ENCODE assay signal across 1 cellular context in the genomic region with DNA sequence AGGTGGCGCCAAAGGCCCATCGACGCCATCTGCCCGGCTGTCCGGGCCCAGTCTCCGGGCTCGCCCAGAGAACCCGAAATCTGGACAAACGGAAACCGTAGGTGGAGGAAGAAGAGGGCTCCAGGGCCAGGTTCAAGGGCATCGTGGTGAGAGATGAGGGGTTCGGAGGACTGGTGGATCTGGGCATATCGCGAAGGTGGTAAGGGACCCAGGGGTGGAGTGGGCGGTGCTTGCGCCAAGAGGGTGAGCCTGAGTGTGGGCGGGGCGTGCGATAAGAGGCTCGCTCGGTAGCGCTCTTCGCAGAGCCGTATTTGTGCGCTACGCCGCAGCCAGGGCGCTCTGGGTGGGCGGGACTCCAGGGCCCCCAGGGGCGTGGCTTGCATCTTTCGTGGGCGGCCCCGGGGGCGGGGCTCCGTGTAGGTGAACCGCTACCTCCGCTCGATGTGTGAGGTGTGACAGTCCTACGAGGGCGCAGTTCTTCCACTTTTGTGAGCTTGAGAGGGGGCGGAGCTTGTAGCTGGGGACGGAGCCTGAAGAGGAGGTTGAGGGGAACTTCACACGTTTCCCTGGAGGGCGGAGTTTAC.
TF ChIP-seq lines count a peak whose summit lies in the region.

No MANE protein-coding gene starts in this region.

TF ChIP-seq in HepG2, 621 proteins besides CTCF, POLR2A, EP300 and RAD21 (continued from another document and continues in another):
- TF ChIP-seq, protein P1, sequence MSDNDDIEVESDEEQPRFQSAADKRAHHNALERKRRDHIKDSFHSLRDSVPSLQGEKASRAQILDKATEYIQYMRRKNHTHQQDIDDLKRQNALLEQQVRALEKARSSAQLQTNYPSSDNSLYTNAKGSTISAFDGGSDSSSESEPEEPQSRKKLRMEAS (IDR thresholded peaks at IDR 0.05) = peak; percentile 44
- peak; percentile 79 for TF ChIP-seq TBX2 (CRISPR knock-in tag; IDR thresholded peaks at IDR 0.05; ENCODE audit: borderline replicate concordance)
- no peak for TF ChIP-seq KDM1A (CRISPR knock-in tag; IDR thresholded peaks at IDR 0.05)
- peak; percentile 77; the same call in 1 of the 2 replicates for TF ChIP-seq TBX3 (IDR thresholded peaks at IDR 0.05; ENCODE audit: borderline replicate concordance)
- TF ChIP-seq, protein P2, sequence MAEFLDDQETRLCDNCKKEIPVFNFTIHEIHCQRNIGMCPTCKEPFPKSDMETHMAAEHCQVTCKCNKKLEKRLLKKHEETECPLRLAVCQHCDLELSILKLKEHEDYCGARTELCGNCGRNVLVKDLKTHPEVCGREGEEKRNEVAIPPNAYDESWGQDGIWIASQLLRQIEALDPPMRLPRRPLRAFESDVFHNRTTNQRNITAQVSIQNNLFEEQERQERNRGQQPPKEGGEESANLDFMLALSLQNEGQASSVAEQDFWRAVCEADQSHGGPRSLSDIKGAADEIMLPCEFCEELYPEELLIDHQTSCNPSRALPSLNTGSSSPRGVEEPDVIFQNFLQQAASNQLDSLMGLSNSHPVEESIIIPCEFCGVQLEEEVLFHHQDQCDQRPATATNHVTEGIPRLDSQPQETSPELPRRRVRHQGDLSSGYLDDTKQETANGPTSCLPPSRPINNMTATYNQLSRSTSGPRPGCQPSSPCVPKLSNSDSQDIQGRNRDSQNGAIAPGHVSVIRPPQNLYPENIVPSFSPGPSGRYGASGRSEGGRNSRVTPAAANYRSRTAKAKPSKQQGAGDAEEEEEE (CRISPR knock-in tag; IDR thresholded peaks at IDR 0.05; ENCODE audit: borderline replicate concordance) = 0 out of 2 replicates have a peak, but pooled peaks have one; percentile 74
- TF ChIP-seq GATA4 (IDR thresholded peaks at IDR 0.05; ENCODE audit: borderline replicate concordance, low read depth) = peak; percentile 49; the same call in 1 of the 2 replicates
- no peak for TF ChIP-seq ZFP62 (CRISPR knock-in tag; IDR thresholded peaks at IDR 0.05)
- 0 out of 2 replicates have a peak, but pooled peaks have one; percentile 35 for TF ChIP-seq MIER3 (CRISPR knock-in tag; IDR thresholded peaks at IDR 0.05; ENCODE audit: borderline replicate concordance)
- TF ChIP-seq ZNF605 (CRISPR knock-in tag; IDR thresholded peaks at IDR 0.05) = peak; percentile 72; the same call in 1 of the 2 replicates
- TF ChIP-seq, protein P3, sequence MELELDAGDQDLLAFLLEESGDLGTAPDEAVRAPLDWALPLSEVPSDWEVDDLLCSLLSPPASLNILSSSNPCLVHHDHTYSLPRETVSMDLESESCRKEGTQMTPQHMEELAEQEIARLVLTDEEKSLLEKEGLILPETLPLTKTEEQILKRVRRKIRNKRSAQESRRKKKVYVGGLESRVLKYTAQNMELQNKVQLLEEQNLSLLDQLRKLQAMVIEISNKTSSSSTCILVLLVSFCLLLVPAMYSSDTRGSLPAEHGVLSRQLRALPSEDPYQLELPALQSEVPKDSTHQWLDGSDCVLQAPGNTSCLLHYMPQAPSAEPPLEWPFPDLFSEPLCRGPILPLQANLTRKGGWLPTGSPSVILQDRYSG (CRISPR knock-in tag; IDR thresholded peaks at IDR 0.05) = no peak; the same call in 1 of the 2 replicates
- TF ChIP-seq HES4 (CRISPR knock-in tag; IDR thresholded peaks at IDR 0.05; ENCODE audit: borderline replicate concordance) = no peak
- no peak for TF ChIP-seq NFE2 (CRISPR knock-in tag; IDR thresholded peaks at IDR 0.05)
- TF ChIP-seq, protein P4, sequence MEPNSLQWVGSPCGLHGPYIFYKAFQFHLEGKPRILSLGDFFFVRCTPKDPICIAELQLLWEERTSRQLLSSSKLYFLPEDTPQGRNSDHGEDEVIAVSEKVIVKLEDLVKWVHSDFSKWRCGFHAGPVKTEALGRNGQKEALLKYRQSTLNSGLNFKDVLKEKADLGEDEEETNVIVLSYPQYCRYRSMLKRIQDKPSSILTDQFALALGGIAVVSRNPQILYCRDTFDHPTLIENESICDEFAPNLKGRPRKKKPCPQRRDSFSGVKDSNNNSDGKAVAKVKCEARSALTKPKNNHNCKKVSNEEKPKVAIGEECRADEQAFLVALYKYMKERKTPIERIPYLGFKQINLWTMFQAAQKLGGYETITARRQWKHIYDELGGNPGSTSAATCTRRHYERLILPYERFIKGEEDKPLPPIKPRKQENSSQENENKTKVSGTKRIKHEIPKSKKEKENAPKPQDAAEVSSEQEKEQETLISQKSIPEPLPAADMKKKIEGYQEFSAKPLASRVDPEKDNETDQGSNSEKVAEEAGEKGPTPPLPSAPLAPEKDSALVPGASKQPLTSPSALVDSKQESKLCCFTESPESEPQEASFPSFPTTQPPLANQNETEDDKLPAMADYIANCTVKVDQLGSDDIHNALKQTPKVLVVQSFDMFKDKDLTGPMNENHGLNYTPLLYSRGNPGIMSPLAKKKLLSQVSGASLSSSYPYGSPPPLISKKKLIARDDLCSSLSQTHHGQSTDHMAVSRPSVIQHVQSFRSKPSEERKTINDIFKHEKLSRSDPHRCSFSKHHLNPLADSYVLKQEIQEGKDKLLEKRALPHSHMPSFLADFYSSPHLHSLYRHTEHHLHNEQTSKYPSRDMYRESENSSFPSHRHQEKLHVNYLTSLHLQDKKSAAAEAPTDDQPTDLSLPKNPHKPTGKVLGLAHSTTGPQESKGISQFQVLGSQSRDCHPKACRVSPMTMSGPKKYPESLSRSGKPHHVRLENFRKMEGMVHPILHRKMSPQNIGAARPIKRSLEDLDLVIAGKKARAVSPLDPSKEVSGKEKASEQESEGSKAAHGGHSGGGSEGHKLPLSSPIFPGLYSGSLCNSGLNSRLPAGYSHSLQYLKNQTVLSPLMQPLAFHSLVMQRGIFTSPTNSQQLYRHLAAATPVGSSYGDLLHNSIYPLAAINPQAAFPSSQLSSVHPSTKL (CRISPR knock-in tag; IDR thresholded peaks at IDR 0.05) = peak; percentile 58
- TF ChIP-seq ZBTB8A (CRISPR knock-in tag; IDR thresholded peaks at IDR 0.05; ENCODE audit: borderline replicate concordance, low read depth) = peak; percentile 89; the same call in 1 of the 2 replicates
- peak; percentile 45; the same call in 1 of the 2 replicates for TF ChIP-seq ZNF556 (CRISPR knock-in tag; IDR thresholded peaks at IDR 0.05; ENCODE audit: borderline replicate concordance)
- no peak for TF ChIP-seq RFX5 (IDR thresholded peaks at IDR 0.05; ENCODE audit: low read depth, low read length)
- TF ChIP-seq FOXA3 (CRISPR knock-in tag; IDR thresholded peaks at IDR 0.05) = peak; percentile 35; the same call in 1 of the 2 replicates
- TF ChIP-seq, protein P5, sequence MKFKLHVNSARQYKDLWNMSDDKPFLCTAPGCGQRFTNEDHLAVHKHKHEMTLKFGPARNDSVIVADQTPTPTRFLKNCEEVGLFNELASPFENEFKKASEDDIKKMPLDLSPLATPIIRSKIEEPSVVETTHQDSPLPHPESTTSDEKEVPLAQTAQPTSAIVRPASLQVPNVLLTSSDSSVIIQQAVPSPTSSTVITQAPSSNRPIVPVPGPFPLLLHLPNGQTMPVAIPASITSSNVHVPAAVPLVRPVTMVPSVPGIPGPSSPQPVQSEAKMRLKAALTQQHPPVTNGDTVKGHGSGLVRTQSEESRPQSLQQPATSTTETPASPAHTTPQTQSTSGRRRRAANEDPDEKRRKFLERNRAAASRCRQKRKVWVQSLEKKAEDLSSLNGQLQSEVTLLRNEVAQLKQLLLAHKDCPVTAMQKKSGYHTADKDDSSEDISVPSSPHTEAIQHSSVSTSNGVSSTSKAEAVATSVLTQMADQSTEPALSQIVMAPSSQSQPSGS (CRISPR knock-in tag; IDR thresholded peaks at IDR 0.05) = 0 out of 2 replicates have a peak, but pooled peaks have one; percentile 4
- TF ChIP-seq ZNF138 (CRISPR knock-in tag; IDR thresholded peaks at IDR 0.05; ENCODE audit: low read depth) = no peak
- no peak for TF ChIP-seq ZNF160 (CRISPR knock-in tag; IDR thresholded peaks at IDR 0.05)
- TF ChIP-seq, protein P6, sequence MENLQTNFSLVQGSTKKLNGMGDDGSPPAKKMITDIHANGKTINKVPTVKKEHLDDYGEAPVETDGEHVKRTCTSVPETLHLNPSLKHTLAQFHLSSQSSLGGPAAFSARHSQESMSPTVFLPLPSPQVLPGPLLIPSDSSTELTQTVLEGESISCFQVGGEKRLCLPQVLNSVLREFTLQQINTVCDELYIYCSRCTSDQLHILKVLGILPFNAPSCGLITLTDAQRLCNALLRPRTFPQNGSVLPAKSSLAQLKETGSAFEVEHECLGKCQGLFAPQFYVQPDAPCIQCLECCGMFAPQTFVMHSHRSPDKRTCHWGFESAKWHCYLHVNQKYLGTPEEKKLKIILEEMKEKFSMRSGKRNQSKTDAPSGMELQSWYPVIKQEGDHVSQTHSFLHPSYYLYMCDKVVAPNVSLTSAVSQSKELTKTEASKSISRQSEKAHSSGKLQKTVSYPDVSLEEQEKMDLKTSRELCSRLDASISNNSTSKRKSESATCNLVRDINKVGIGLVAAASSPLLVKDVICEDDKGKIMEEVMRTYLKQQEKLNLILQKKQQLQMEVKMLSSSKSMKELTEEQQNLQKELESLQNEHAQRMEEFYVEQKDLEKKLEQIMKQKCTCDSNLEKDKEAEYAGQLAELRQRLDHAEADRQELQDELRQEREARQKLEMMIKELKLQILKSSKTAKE (CRISPR knock-in tag; IDR thresholded peaks at IDR 0.05; ENCODE audit: borderline replicate concordance) = no peak
- TF ChIP-seq, protein P7, sequence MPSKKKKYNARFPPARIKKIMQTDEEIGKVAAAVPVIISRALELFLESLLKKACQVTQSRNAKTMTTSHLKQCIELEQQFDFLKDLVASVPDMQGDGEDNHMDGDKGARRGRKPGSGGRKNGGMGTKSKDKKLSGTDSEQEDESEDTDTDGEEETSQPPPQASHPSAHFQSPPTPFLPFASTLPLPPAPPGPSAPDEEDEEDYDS (CRISPR knock-in tag; IDR thresholded peaks at IDR 0.05) = peak; percentile 80
- TF ChIP-seq, protein P8, sequence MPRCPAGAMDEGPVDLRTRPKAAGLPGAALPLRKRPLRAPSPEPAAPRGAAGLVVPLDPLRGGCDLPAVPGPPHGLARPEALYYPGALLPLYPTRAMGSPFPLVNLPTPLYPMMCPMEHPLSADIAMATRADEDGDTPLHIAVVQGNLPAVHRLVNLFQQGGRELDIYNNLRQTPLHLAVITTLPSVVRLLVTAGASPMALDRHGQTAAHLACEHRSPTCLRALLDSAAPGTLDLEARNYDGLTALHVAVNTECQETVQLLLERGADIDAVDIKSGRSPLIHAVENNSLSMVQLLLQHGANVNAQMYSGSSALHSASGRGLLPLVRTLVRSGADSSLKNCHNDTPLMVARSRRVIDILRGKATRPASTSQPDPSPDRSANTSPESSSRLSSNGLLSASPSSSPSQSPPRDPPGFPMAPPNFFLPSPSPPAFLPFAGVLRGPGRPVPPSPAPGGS (CRISPR knock-in tag; IDR thresholded peaks at IDR 0.05) = 0 out of 2 replicates have a peak, but pooled peaks have one; percentile 25
- TF ChIP-seq, protein P9, sequence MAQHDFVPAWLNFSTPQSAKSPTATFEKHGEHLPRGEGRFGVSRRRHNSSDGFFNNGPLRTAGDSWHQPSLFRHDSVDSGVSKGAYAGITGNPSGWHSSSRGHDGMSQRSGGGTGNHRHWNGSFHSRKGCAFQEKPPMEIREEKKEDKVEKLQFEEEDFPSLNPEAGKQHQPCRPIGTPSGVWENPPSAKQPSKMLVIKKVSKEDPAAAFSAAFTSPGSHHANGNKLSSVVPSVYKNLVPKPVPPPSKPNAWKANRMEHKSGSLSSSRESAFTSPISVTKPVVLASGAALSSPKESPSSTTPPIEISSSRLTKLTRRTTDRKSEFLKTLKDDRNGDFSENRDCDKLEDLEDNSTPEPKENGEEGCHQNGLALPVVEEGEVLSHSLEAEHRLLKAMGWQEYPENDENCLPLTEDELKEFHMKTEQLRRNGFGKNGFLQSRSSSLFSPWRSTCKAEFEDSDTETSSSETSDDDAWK (CRISPR knock-in tag; IDR thresholded peaks at IDR 0.05) = no peak
- TF ChIP-seq, protein P10, sequence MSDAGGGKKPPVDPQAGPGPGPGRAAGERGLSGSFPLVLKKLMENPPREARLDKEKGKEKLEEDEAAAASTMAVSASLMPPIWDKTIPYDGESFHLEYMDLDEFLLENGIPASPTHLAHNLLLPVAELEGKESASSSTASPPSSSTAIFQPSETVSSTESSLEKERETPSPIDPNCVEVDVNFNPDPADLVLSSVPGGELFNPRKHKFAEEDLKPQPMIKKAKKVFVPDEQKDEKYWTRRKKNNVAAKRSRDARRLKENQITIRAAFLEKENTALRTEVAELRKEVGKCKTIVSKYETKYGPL (CRISPR knock-in tag; IDR thresholded peaks at IDR 0.05) = no peak
- TF ChIP-seq, protein P11, sequence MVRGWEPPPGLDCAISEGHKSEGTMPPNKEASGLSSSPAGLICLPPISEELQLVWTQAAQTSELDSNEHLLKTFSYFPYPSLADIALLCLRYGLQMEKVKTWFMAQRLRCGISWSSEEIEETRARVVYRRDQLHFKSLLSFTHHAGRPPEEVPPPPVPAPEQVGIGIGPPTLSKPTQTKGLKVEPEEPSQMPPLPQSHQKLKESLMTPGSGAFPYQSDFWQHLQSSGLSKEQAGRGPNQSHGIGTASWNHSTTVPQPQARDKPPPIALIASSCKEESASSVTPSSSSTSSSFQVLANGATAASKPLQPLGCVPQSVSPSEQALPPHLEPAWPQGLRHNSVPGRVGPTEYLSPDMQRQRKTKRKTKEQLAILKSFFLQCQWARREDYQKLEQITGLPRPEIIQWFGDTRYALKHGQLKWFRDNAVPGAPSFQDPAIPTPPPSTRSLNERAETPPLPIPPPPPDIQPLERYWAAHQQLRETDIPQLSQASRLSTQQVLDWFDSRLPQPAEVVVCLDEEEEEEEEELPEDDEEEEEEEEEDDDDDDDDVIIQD (CRISPR knock-in tag; IDR thresholded peaks at IDR 0.05; ENCODE audit: low read depth) = no peak; the same call in 1 of the 2 replicates
